11 cellular contexts compared by ENCODE assay signal in the genomic region with DNA sequence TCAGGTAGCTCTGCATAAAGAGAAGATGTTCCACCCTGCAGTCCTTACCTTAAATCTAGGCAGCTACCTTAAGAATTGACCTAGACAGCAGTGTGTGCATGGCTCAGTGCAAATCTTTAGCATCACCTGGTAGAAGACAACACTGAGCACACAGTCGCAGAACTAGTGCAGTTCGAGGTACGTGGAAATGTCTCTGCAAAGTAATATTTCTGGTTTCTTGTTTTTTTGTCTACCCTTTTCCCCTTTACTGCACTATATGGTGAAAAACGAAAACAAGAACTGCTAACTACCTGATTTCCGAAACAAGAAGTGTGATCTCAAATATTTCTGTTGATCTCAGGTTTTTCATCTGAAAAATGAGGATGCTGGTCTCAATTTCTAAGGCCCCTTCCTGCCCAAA.
DNase-seq lines count a peak whose midpoint lies in the region; ATAC-seq, FAIRE-seq and TF ChIP-seq lines count a peak whose summit lies in the region.
"Had no signal": no experiment of that assay in that cellular context is flagged by ENCODE, and none has a peak within 500 bp of the region (broad histone marks: within the 10 kb centered on the region; RNA-seq: fewer than 3 reads in every experiment).

No MANE protein-coding gene starts in this region.

- no peak for TF ChIP-seq CTCF in PC-3 (conservative IDR thresholded peaks at IDR 0.05; ENCODE audit: low read depth, low read length)
- no peak for TF ChIP-seq CTCF in endothelial cell of umbilical vein (IDR thresholded peaks at IDR 0.05; ENCODE audit: extremely low read depth in 1 of 2, insufficient read depth in 1 of 2, low read depth in 1 of 2, low read length in 2 of 2)
- TF ChIP-seq CTCF in thyroid gland (IDR thresholded peaks at IDR 0.05) = no peak

- no peaks in the 10 kb centered on the region for H4K20me1 ChIP-seq in PC-3 (ENCODE audit: low read length)
- no peaks in the 10 kb centered on the region for H4K20me1 ChIP-seq in endothelial cell of umbilical vein (replicated peaks; ENCODE audit: control insufficient read depth, extremely low read depth, insufficient read depth, low read length)

- H3K9ac ChIP-seq in PC-3 (ENCODE audit: low read length) (no peak overlapping the region), endothelial cell of umbilical vein (replicated peaks; ENCODE audit: extremely low read depth, insufficient read depth, low read length) (peak overlapping the region; percentile 58)

- H3K79me2 ChIP-seq in PC-3 (ENCODE audit: low read length) = no peaks in the 10 kb centered on the region; the same call in 1 of the 2 replicates
- H3K79me2 ChIP-seq in endothelial cell of umbilical vein (ENCODE audit: control insufficient read depth, insufficient read depth, low read length) = peaks cover 74% of the 10 kb centered on the region

- H3K27me3 ChIP-seq in PC-3 (ENCODE audit: low read length) (no peaks in the 10 kb centered on the region), endothelial cell of umbilical vein (ENCODE audit: control insufficient read depth in 2 of 2, insufficient read depth in 2 of 2, low read length in 2 of 2) (no peaks in the 10 kb centered on the region), thyroid gland (no peaks in the 10 kb centered on the region), SJCRH30 (no peaks in the 10 kb centered on the region)
- H3K27me3 ChIP-seq: tibial nerve had no signal

- H3K9me3 ChIP-seq in PC-3 (ENCODE audit: low read length) = no peaks in the 10 kb centered on the region
- no peaks in the 10 kb centered on the region for H3K9me3 ChIP-seq in endothelial cell of umbilical vein (replicated peaks; ENCODE audit: control insufficient read depth, insufficient read depth, low read length)
- no peaks in the 10 kb centered on the region for H3K9me3 ChIP-seq in thyroid gland
- H3K9me3 ChIP-seq in SJCRH30 (replicated peaks) = no peaks in the 10 kb centered on the region
- H3K9me3 ChIP-seq: tibial nerve had no signal

- POLR2A ChIA-PET in activated CD4-positive, alpha-beta T cell treated with anti-CD3 and anti-CD28 coated beads, Interleukin-2, amount 10 ng/mL, durations not matched to agents 7 days and 5 days (lab: Charles Lee) = no interaction called here
- POLR2A ChIA-PET in PC-3 (lab: Charles Lee; ENCODE audit: unreplicated experiment) (interaction anchor here (0.6 kb wide), 1 partner anchor 149 kb away, joined by 3 read pairs; no protein-coding TSS in a partner anchor), endothelial cell of umbilical vein (lab: Charles Lee) (no interaction called here)

- intact Hi-C loops in PC-3 (cut with micrococcal nuclease) = no loop called here
- intact Hi-C loops in endothelial cell of umbilical vein (cut with micrococcal nuclease) = loop anchor here (5.0 kb wide), 2 partner anchors 35 to 300 kb away; no protein-coding TSS in a partner anchor
- intact Hi-C loops in thyroid gland (cut with DNase I) = no loop called here

- H3K36me3 Mint-ChIP-seq in activated CD4-positive, alpha-beta T cell treated with anti-CD3 and anti-CD28 coated beads, Interleukin-2, amount 10 ng/mL, durations not matched to agents 7 days and 5 days (ENCODE audit: low read depth) = peaks cover 19% of the 10 kb centered on the region

- FAIRE-seq in endothelial cell of umbilical vein (lab: Jason Lieb, UNC) = no peak

- peak overlapping the region; percentile 81 for H3K27ac Mint-ChIP-seq in activated CD4-positive, alpha-beta T cell treated with anti-CD3 and anti-CD28 coated beads, Interleukin-2, amount 10 ng/mL, durations not matched to agents 7 days and 5 days

- BruUV-seq in PC-3 (replicated peaks; lab: Mats Ljungman, UMichigan) (no TSS peak), endothelial cell of umbilical vein (replicated peaks; lab: Mats Ljungman, UMichigan) (no TSS peak)

- peak overlapping the region; percentile 61; the same call in 1 of the 2 replicates for H3K4me2 ChIP-seq in PC-3 (ENCODE audit: low read length)
- H3K4me2 ChIP-seq in endothelial cell of umbilical vein (ENCODE audit: insufficient read depth, low read length) = peak overlapping the region; percentile 84

- dilution Hi-C loops in endothelial cell of umbilical vein (cut with MboI; ENCODE audit: extremely low pct_ligation_motif_present, low sequenced_read_pairs) = no loop called here

- H3K9me3 Mint-ChIP-seq in activated CD4-positive, alpha-beta T cell treated with anti-CD3 and anti-CD28 coated beads, Interleukin-2, amount 10 ng/mL, durations not matched to agents 7 days and 5 days = no peaks in the 10 kb centered on the region

- H3F3A ChIP-seq in PC-3 (ENCODE audit: low read length, unreplicated experiment) = no peaks in the 10 kb centered on the region

- H3K27me3 Mint-ChIP-seq in activated CD4-positive, alpha-beta T cell treated with anti-CD3 and anti-CD28 coated beads, Interleukin-2, amount 10 ng/mL, durations not matched to agents 7 days and 5 days = no peaks in the 10 kb centered on the region

- WGBS in thyroid gland, 2 donors = 90 to 92% methylated on average over 5 of the region's 5 CpGs

- no peak for DNase-seq in activated CD4-positive, alpha-beta T cell treated with anti-CD3 and anti-CD28 coated beads, Interleukin-2, amount 10 ng/mL, durations not matched to agents 7 days and 5 days
- DNase-seq in activated CD4-positive, alpha-beta T cell treated with anti-CD3 and anti-CD28 coated beads for 1 hour = no peak
- DNase-seq in PC-3 (no peak), endothelial cell of umbilical vein (ENCODE audit: low read depth, low spot score) (no peak), thyroid gland (no peak), GF-D8 (lab: John Stamatoyannopoulos, UW) (no peak), superior temporal gyrus (ENCODE audit: extremely low spot score) (no peak), SJCRH30 (no peak)
- DNase-seq: anterior cingulate cortex, foreskin melanocyte had no signal

- peak overlapping the region; percentile 14; the same call in 1 of the 2 replicates for H3K27ac ChIP-seq in PC-3 (ENCODE audit: low read length)
- peak overlapping the region; percentile 91 for H3K27ac ChIP-seq in endothelial cell of umbilical vein (ENCODE audit: insufficient read depth, low read depth, low read length)
- peak overlapping the region in 2 of 3 donors; percentile 81 to 91 for H3K27ac ChIP-seq in thyroid gland
- no peak overlapping the region for H3K27ac ChIP-seq in SJCRH30

- H3K9me2 ChIP-seq in PC-3 (replicated peaks; ENCODE audit: low read length) = no peaks in the 10 kb centered on the region

- no peak overlapping the region for H3K4me3 ChIP-seq in PC-3 (ENCODE audit: low read length)
- no peak overlapping the region for H3K4me3 ChIP-seq in endothelial cell of umbilical vein (replicated peaks in 1 of 3; ENCODE audit: insufficient read depth in 1 of 3, low read depth in 1 of 3, low read length in 3 of 3)
- no peak overlapping the region for H3K4me3 ChIP-seq in thyroid gland (replicated peaks in 1 of 3)
- H3K4me3 ChIP-seq in SJCRH30 = no peak overlapping the region
- H3K4me3 ChIP-seq: tibial nerve had no signal

- no peak for ATAC-seq in PC-3

- H3K36me3 ChIP-seq in PC-3 (ENCODE audit: low read depth, low read length) = no peaks in the 10 kb centered on the region
- peaks cover 0 to 2% of the 10 kb centered on the region in 2 experiments for H3K36me3 ChIP-seq in endothelial cell of umbilical vein (ENCODE audit: control insufficient read depth in 2 of 2, extremely low read depth in 1 of 2, insufficient read depth in 2 of 2, low read length in 2 of 2)
- H3K36me3 ChIP-seq in thyroid gland = no peaks in the 10 kb centered on the region
- H3K36me3 ChIP-seq in SJCRH30 = no peaks in the 10 kb centered on the region

- H2AFZ ChIP-seq in PC-3 (ENCODE audit: low read length) (no peak overlapping the region), endothelial cell of umbilical vein (ENCODE audit: low read depth, low read length) (no peak overlapping the region)

- H3K4me3 Mint-ChIP-seq in activated CD4-positive, alpha-beta T cell treated with anti-CD3 and anti-CD28 coated beads, Interleukin-2, amount 10 ng/mL, durations not matched to agents 7 days and 5 days = peak overlapping the region; percentile 7

- H3K9me1 ChIP-seq in endothelial cell of umbilical vein (replicated peaks; ENCODE audit: control insufficient read depth, extremely low read depth, insufficient read depth, low read length) = no peaks in the 10 kb centered on the region

- CTCF ChIA-PET in activated CD4-positive, alpha-beta T cell treated with anti-CD3 and anti-CD28 coated beads, Interleukin-2, amount 10 ng/mL, durations not matched to agents 7 days and 5 days (lab: Charles Lee) = interaction anchor here (0.6 to 1.5 kb wide), 3 partner anchors 15 to 124 kb away, joined by 3 to 4 read pairs (median 3); no protein-coding TSS in a partner anchor
- CTCF ChIA-PET in PC-3 (lab: Charles Lee) (no interaction called here), endothelial cell of umbilical vein (lab: Charles Lee) (interaction anchor here (0.9 to 1.7 kb wide), 8 partner anchors 10 to 151 kb away, joined by 3 to 8 read pairs (median 3); no protein-coding TSS in a partner anchor)

- H3K4me1 ChIP-seq in PC-3 (ENCODE audit: insufficient read depth, low read length) (peaks cover 33% of the 10 kb centered on the region), endothelial cell of umbilical vein (ENCODE audit: control insufficient read depth, extremely low read depth, insufficient read depth, low read length) (peaks cover 33% of the 10 kb centered on the region), thyroid gland (peaks cover 48 to 50% of the 10 kb centered on the region in 2 donors), SJCRH30 (no peaks in the 10 kb centered on the region)

- no peak for TF ChIP-seq POLR2A in endothelial cell of umbilical vein (IDR thresholded peaks at IDR 0.05; ENCODE audit: low read depth, low read length)
- TF ChIP-seq POLR2A in thyroid gland (IDR thresholded peaks at IDR 0.05) = no peak

- peaks cover 65% of the 10 kb centered on the region for H3K4me1 Mint-ChIP-seq in activated CD4-positive, alpha-beta T cell treated with anti-CD3 and anti-CD28 coated beads, Interleukin-2, amount 10 ng/mL, durations not matched to agents 7 days and 5 days

TF ChIP-seq in endothelial cell of umbilical vein, 7 proteins besides CTCF, POLR2A, EP300 and RAD21:
- TF ChIP-seq MAX (IDR thresholded peaks at IDR 0.05; ENCODE audit: insufficient read depth, insufficient read length) (no peak), POLR2AphosphoS5 (IDR thresholded peaks at IDR 0.05; ENCODE audit: insufficient read depth, low read depth, low read length) (no peak), MYC (IDR thresholded peaks at IDR 0.05; ENCODE audit: low read depth, low read length) (no peak), EZH2 (IDR thresholded peaks at IDR 0.05; ENCODE audit: borderline replicate concordance, low read depth, low read length, severe bottlenecking) (no peak), GATA2 (IDR thresholded peaks at IDR 0.05; ENCODE audit: insufficient read depth, insufficient read length, low read depth, low read length) (no peak), JUN (IDR thresholded peaks at IDR 0.05; ENCODE audit: borderline replicate concordance, insufficient read depth, insufficient read length, low read depth) (no peak), FOS (IDR thresholded peaks at IDR 0.05; ENCODE audit: borderline replicate concordance, insufficient read depth, low read length) (no peak)
